ENCODE assay signal across 8 cellular contexts in the genomic region with DNA sequence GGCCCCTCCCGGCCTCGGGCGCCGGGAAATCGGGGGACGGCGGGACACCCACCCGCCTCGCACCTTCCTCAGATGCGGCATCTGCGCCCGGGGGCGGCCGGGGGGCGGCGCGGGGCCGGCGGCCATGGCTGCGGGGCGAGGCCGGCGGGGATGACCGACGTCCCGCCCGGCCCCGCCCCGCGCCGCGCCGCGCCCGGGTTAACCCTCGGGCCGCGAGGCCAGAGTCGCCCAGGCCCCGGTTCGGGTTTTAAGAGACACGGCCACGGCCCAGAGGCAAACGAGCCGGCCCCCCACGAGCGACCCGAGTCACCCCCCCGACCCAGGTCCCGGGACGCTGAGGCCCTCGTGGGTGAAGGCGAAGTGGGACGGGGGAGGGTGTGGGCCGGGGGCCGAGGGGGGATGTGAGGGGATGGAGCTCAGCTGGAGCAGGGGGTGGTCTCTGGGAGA. TPM values are rescaled to one million over a fixed set of nuclear protein-coding genes. Genes with fewer than 3 reads are reported as not detected.
DNase-seq lines count a peak whose midpoint lies in the region; ATAC-seq and TF ChIP-seq lines count a peak whose summit lies in the region.

A gene (minus strand): TSS at position 159 of the 447 bp plus-strand sequence. CDS start 33 bp downstream, at position 126.

- H3K27ac ChIP-seq in rectal smooth muscle tissue (ENCODE audit: low read depth, low read length), result no peak within 1 kb of the TSS

- no peak for ATAC-seq in activated naive CD8-positive, alpha-beta T cell treated with anti-CD3 and anti-CD28 coated beads, Interleukin-2, amount 10 ng/mL, durations not matched to agents 7 days and 5 days (ENCODE audit: low read depth)
- ATAC-seq in left cardiac atrium, result peak; percentile 45 to 68

- no peak for TF ChIP-seq CTCF in Calu3 (IDR thresholded peaks at IDR 0.05; ENCODE audit: unreplicated experiment)

- H3K9me3 Mint-ChIP-seq in Calu3 (ENCODE audit: low read depth, unreplicated experiment), result no peaks in the 10 kb centered on the region
- H3K9me3 Mint-ChIP-seq in activated naive CD8-positive, alpha-beta T cell treated with anti-CD3 and anti-CD28 coated beads, Interleukin-2, amount 10 ng/mL, durations not matched to agents 7 days and 5 days, result no peaks in the 10 kb centered on the region

- peak within 1 kb of the TSS; percentile 58 for H3K4me3 Mint-ChIP-seq in Calu3 (ENCODE audit: low read depth, unreplicated experiment)
- peak within 1 kb of the TSS; percentile 49 for H3K4me3 Mint-ChIP-seq in activated naive CD8-positive, alpha-beta T cell treated with anti-CD3 and anti-CD28 coated beads, Interleukin-2, amount 10 ng/mL, durations not matched to agents 7 days and 5 days

- H3K27me3 Mint-ChIP-seq in Calu3 (ENCODE audit: unreplicated experiment), result peaks cover 35% of the 10 kb centered on the region
- H3K27me3 Mint-ChIP-seq in activated naive CD8-positive, alpha-beta T cell treated with anti-CD3 and anti-CD28 coated beads, Interleukin-2, amount 10 ng/mL, durations not matched to agents 7 days and 5 days, result peaks cover 30% of the 10 kb centered on the region

- peaks cover 4% of the 10 kb centered on the region for H3K36me3 Mint-ChIP-seq in Calu3 (ENCODE audit: insufficient read depth, unreplicated experiment)
- H3K36me3 Mint-ChIP-seq in activated naive CD8-positive, alpha-beta T cell treated with anti-CD3 and anti-CD28 coated beads, Interleukin-2, amount 10 ng/mL, durations not matched to agents 7 days and 5 days, result no peaks in the 10 kb centered on the region

- H3K27ac Mint-ChIP-seq in Calu3 (ENCODE audit: unreplicated experiment), result no peak within 1 kb of the TSS
- H3K27ac Mint-ChIP-seq in activated naive CD8-positive, alpha-beta T cell treated with anti-CD3 and anti-CD28 coated beads, Interleukin-2, amount 10 ng/mL, durations not matched to agents 7 days and 5 days, result no peak within 1 kb of the TSS

- H3K4me1 Mint-ChIP-seq in Calu3 (ENCODE audit: low read depth, unreplicated experiment), result peaks cover 9% of the 10 kb centered on the region
- peaks cover 5% of the 10 kb centered on the region for H3K4me1 Mint-ChIP-seq in activated naive CD8-positive, alpha-beta T cell treated with anti-CD3 and anti-CD28 coated beads, Interleukin-2, amount 10 ng/mL, durations not matched to agents 7 days and 5 days

- H3K9ac ChIP-seq in rectal smooth muscle tissue (ENCODE audit: low read length), result no peak within 1 kb of the TSS

- no peaks in the 10 kb centered on the region for H3K4me1 ChIP-seq in rectal smooth muscle tissue (ENCODE audit: control insufficient read depth, insufficient read depth, low read length)

- no peak for DNase-seq in Calu3
- DNase-seq in activated naive CD8-positive, alpha-beta T cell treated with anti-CD3 and anti-CD28 coated beads, Interleukin-2, amount 10 ng/mL, durations not matched to agents 7 days and 5 days, result no peak
- DNase-seq in left cardiac atrium, result no peak
- no peak for DNase-seq in midbrain (lab: John Stamatoyannopoulos, UW)
- DNase-seq in NOMO-1 treated with dmso at 0.1 percent for 144 hours (lab: John Stamatoyannopoulos, UW; ENCODE audit: unreplicated experiment), result no peak
- DNase-seq in dermis blood vessel endothelial cell, result no peak
- no peak for DNase-seq in germinal center (ENCODE audit: low spot score)

- intact Hi-C loops in Calu3 (cut with micrococcal nuclease; ENCODE audit: unreplicated experiment), result no loop called here
- intact Hi-C loops in left cardiac atrium (cut with DNase I), result no loop called here

- H3K4me3 ChIP-seq in rectal smooth muscle tissue (ENCODE audit: low read length), result peak within 1 kb of the TSS; percentile 73

- no TSS peak for BruUV-seq in Calu3 (replicated peaks; lab: Mats Ljungman, UMichigan)

- POLR2A ChIA-PET in activated naive CD8-positive, alpha-beta T cell treated with anti-CD3 and anti-CD28 coated beads, Interleukin-2, amount 10 ng/mL, durations not matched to agents 7 days and 5 days (lab: Charles Lee), result interaction anchor here (0.8 kb wide), 1 partner anchor 40 kb away, joined by 3 read pairs; no protein-coding TSS in a partner anchor

- no peaks in the 10 kb centered on the region for H3K27me3 ChIP-seq in rectal smooth muscle tissue (ENCODE audit: control insufficient read depth, insufficient read depth, low read length)

- no peaks in the 10 kb centered on the region for H3K36me3 ChIP-seq in rectal smooth muscle tissue (ENCODE audit: control insufficient read depth, insufficient read depth, low read length)

- CTCF ChIA-PET in Calu3 (lab: Charles Lee), result interaction anchor here (0.6 kb wide), 1 partner anchor 11 kb away, joined by 3 read pairs; no protein-coding TSS in a partner anchor

RNA-seq across cellular contexts. Expression of the gene that starts here (rescaled TPM):
- total RNA-seq in Calu3 (2022), result 0.85 and 1.7 TPM in 2 replicates
- total RNA-seq in activated naive CD8-positive, alpha-beta T cell treated with anti-CD3 and anti-CD28 coated beads, Interleukin-2, amount 10 ng/mL, durations not matched to agents 7 days and 5 days, result not detected
- total RNA-seq in left cardiac atrium, result 10 to 100 TPM; 14.8 to 15.3 TPM
- 0.19 and 0.68 TPM in 2 replicates for total RNA-seq in dermis blood vessel endothelial cell
